ENCODE assay signal across 20 cellular contexts in genomic region chr7:28169166-28169713, GRCh38. TPM values are rescaled to one million over a fixed set of nuclear protein-coding genes. Genes with fewer than 3 reads are reported as not detected.
DNase-seq lines count a peak whose midpoint lies in the region; ATAC-seq, FAIRE-seq and TF ChIP-seq lines count a peak whose summit lies in the region.
"Had no signal": no experiment of that assay in that cellular context is flagged by ENCODE, and none has a peak within 500 bp of the region (broad histone marks: within the 10 kb centered on the region; RNA-seq: fewer than 3 reads in every experiment).

No MANE protein-coding gene starts in this region.

- H3K9me3 Mint-ChIP-seq in effector memory CD8-positive, alpha-beta T cell: no peaks in the 10 kb centered on the region
- H3K9me3 Mint-ChIP-seq in CD8-positive, alpha-beta memory T cell: no peaks in the 10 kb centered on the region
- H3K9me3 Mint-ChIP-seq: H9; T-helper 1 cell treated with Interleukin-12 subunit alpha and Interleukin-12 subunit beta and Interleukin-4 antibody, amounts not matched to agents 30 μg/mL and 1 μg/mL, for 36 hours had no signal

- peaks cover 8 to 28% of the 10 kb centered on the region in 2 donors for H3K4me1 Mint-ChIP-seq in effector memory CD8-positive, alpha-beta T cell (ENCODE audit: low read depth in 2 of 2)
- peaks cover 5 to 15% (median 13%) of the 10 kb centered on the region in 3 donors for H3K4me1 Mint-ChIP-seq in CD8-positive, alpha-beta memory T cell

- H3K4me1 ChIP-seq in KMS-11 (ENCODE audit: low read depth, poor library complexity, severe bottlenecking): peaks cover 78% of the 10 kb centered on the region
- no peaks in the 10 kb centered on the region for H3K4me1 ChIP-seq in CD8-positive, alpha-beta memory T cell (ENCODE audit: insufficient read depth, low read length)
- no peaks in the 10 kb centered on the region for H3K4me1 ChIP-seq in kidney (ENCODE audit: control insufficient read depth in 1 of 2, insufficient read depth in 1 of 2, low read depth in 1 of 2, low read length in 2 of 2)

- no peaks in the 10 kb centered on the region for H3K9me3 ChIP-seq in CD8-positive, alpha-beta memory T cell (ENCODE audit: low read length)
- no peaks in the 10 kb centered on the region for H3K9me3 ChIP-seq in kidney (ENCODE audit: control insufficient read depth in 1 of 2, low read length in 2 of 2)
- H3K9me3 ChIP-seq: BLaER1 treated with 17β-estradiol and CSF1 and Interleukin-3, amounts not matched to agents 10 nM and 100 nM; ovary; suprapubic skin had no signal

- no peaks in the 10 kb centered on the region for H3K27me3 Mint-ChIP-seq in effector memory CD8-positive, alpha-beta T cell
- no peaks in the 10 kb centered on the region for H3K27me3 Mint-ChIP-seq in CD8-positive, alpha-beta memory T cell

- H2AFZ ChIP-seq in KMS-11 (ENCODE audit: low read depth): no peak overlapping the region

- H4K20me1 ChIP-seq in KMS-11 (ENCODE audit: insufficient read depth): no peaks in the 10 kb centered on the region

- no peaks in the 10 kb centered on the region for H3K27me3 ChIP-seq in KMS-11 (ENCODE audit: insufficient read depth, low read depth)
- no peaks in the 10 kb centered on the region for H3K27me3 ChIP-seq in CD8-positive, alpha-beta memory T cell (ENCODE audit: insufficient read depth, low read length, poor library complexity, severe bottlenecking)
- H3K27me3 ChIP-seq: BLaER1 treated with 17β-estradiol and CSF1 and Interleukin-3, amounts not matched to agents 10 nM and 100 nM; ovary; suprapubic skin had no signal

- FAIRE-seq in kidney (lab: Jason Lieb, UNC): no peak

- CTCF ChIA-PET in CD8-positive, alpha-beta memory T cell (lab: Charles Lee): no interaction called here

- TF ChIP-seq CTCF in KMS-11 (conservative IDR thresholded peaks at IDR 0.05; ENCODE audit: low read depth, low read length) (no peak), omental fat pad (IDR thresholded peaks at IDR 0.05) (no peak), kidney (IDR thresholded peaks at IDR 0.05; ENCODE audit: borderline replicate concordance, extremely low read depth, insufficient read depth) (no peak)

- peaks cover 58% of the 10 kb centered on the region for H3K79me2 ChIP-seq in KMS-11 (ENCODE audit: insufficient read depth, low read depth)

- no peak overlapping the region for H3K4me3 ChIP-seq in KMS-11 (IDR thresholded peaks at IDR 0.05; ENCODE audit: insufficient read depth, low read depth, low read length)
- H3K4me3 ChIP-seq in CD8-positive, alpha-beta memory T cell (ENCODE audit: low read length): no peak overlapping the region
- no peak overlapping the region for H3K4me3 ChIP-seq in kidney (ENCODE audit: low read length in 2 of 2)
- H3K4me3 ChIP-seq: BLaER1 treated with 17β-estradiol and CSF1 and Interleukin-3, amounts not matched to agents 10 nM and 100 nM; ovary; suprapubic skin had no signal

- peaks cover 12% of the 10 kb centered on the region for H3K36me3 Mint-ChIP-seq in effector memory CD8-positive, alpha-beta T cell (ENCODE audit: insufficient read depth)
- H3K36me3 Mint-ChIP-seq in CD8-positive, alpha-beta memory T cell: peaks cover 0 to 5% (median 0%) of the 10 kb centered on the region in 3 donors

- H3K36me3 ChIP-seq in KMS-11 (ENCODE audit: insufficient read depth): no peaks in the 10 kb centered on the region
- no peaks in the 10 kb centered on the region for H3K36me3 ChIP-seq in CD8-positive, alpha-beta memory T cell (ENCODE audit: insufficient read depth, low read length)
- H3K36me3 ChIP-seq in kidney (ENCODE audit: control insufficient read depth in 1 of 2, insufficient read depth in 2 of 2, low read length in 2 of 2): no peaks in the 10 kb centered on the region
- H3K36me3 ChIP-seq: ovary, suprapubic skin had no signal

- H3K9ac ChIP-seq in KMS-11 (peak overlapping the region; percentile 17; the same call in 1 of the 2 replicates), kidney (ENCODE audit: low read length in 2 of 2) (no peak overlapping the region)
- H3K9ac ChIP-seq: BLaER1 treated with 17β-estradiol and CSF1 and Interleukin-3, amounts not matched to agents 10 nM and 100 nM had no signal

- peak overlapping the region; percentile 74 for H3K27ac ChIP-seq in KMS-11
- no peak overlapping the region for H3K27ac ChIP-seq in CD8-positive, alpha-beta memory T cell (ENCODE audit: low read depth, low read length)
- H3K27ac ChIP-seq in kidney (ENCODE audit: low read depth in 2 of 2, low read length in 2 of 2): no peak overlapping the region
- H3K27ac ChIP-seq: ovary, suprapubic skin had no signal

- peak overlapping the region; percentile 59 for H3K4me2 ChIP-seq in KMS-11

- no peak overlapping the region for H3K4me3 Mint-ChIP-seq in effector memory CD8-positive, alpha-beta T cell
- no peak overlapping the region for H3K4me3 Mint-ChIP-seq in CD8-positive, alpha-beta memory T cell
- H3K4me3 Mint-ChIP-seq: activated CD8-positive, alpha-beta memory T cell treated with anti-CD3 and anti-CD28 coated beads, Interleukin-2, amount 10 ng/mL, durations not matched to agents 7 days and 5 days; H9; T-helper 1 cell treated with Interleukin-12 subunit alpha and Interleukin-12 subunit beta and Interleukin-4 antibody, amounts not matched to agents 30 μg/mL and 1 μg/mL, for 36 hours had no signal

- DNase-seq in DMS53 treated with DMSO at 0.1 percent for 48 hours (lab: John Stamatoyannopoulos, UW; ENCODE audit: unreplicated experiment) (peak; percentile 64), omental fat pad (ENCODE audit: low spot score) (no peak), kidney (no peak)
- DNase-seq in effector memory CD8-positive, alpha-beta T cell: no peak
- no peak for DNase-seq in CD8-positive, alpha-beta memory T cell
- DNase-seq: activated CD8-positive, alpha-beta memory T cell treated with anti-CD3 and anti-CD28 coated beads, Interleukin-2, amount 10 ng/mL, durations not matched to agents 7 days and 5 days; activated effector memory CD4-positive, alpha-beta T cell treated with Interleukin-2 at 50 U/mL for 16 hours; anterior cingulate cortex; cerebellar nuclear complex; DMS153; H9; left ventricle myocardium superior; ovary; SHP77; stimulated activated CD4-positive, alpha-beta T cell treated with anti-CD3 and anti-CD28 coated beads, Interleukin-4, amount 100 ng/mL, for 1 hour had no signal

- intact Hi-C loops in kidney (cut with DNase I): no loop called here

- H3K27ac Mint-ChIP-seq in effector memory CD8-positive, alpha-beta T cell: peak overlapping the region in 1 of 2 donors; percentile 42
- H3K27ac Mint-ChIP-seq in CD8-positive, alpha-beta memory T cell: peak overlapping the region in 1 of 8 donors; percentile 60
- H3K27ac Mint-ChIP-seq: activated CD8-positive, alpha-beta memory T cell treated with anti-CD3 and anti-CD28 coated beads, Interleukin-2, amount 10 ng/mL, durations not matched to agents 7 days and 5 days; H9; T-helper 1 cell treated with Interleukin-12 subunit alpha and Interleukin-12 subunit beta and Interleukin-4 antibody, amounts not matched to agents 30 μg/mL and 1 μg/mL, for 36 hours had no signal

- peak; percentile 31 for ATAC-seq in effector memory CD8-positive, alpha-beta T cell (replicated peaks)
- ATAC-seq in omental fat pad (ENCODE audit: low FRiP score) (peak; percentile 22), HG02970 (IDR thresholded peaks at IDR 0.05; ENCODE audit: low FRiP score, unreplicated experiment) (no peak)
- ATAC-seq: activated CD8-positive, alpha-beta memory T cell treated with anti-CD3 and anti-CD28 coated beads, Interleukin-2, amount 10 ng/mL, durations not matched to agents 7 days and 5 days; left ventricle myocardium superior had no signal

- POLR2A ChIA-PET in CD8-positive, alpha-beta memory T cell (lab: Charles Lee): no interaction called here

RNA-seq across cellular contexts. Expression of gene JAZF1, which starts 11.4 kb away (rescaled TPM):
- 10 to 100 TPM; 12.1 to 15.3 (median 12.8) TPM for total RNA-seq in omental fat pad
- total RNA-seq in CD8-positive, alpha-beta memory T cell: 1 to 10 TPM; 3.2 to 4.9 TPM
- polyA plus RNA-seq in CD8-positive, alpha-beta memory T cell: 5.1 TPM
- 13.1 TPM for total RNA-seq in kidney
- polyA plus RNA-seq in kidney (ENCODE audit: insufficient read depth, low read depth, low replicate concordance): 5.7 TPM
